Comparison of ENCODE assay signal across 27 cellular contexts in genomic region chr1:205257735-205258134, GRCh38. TPM values are rescaled to one million over a fixed set of nuclear protein-coding genes. Genes with fewer than 3 reads are reported as not detected.
DNase-seq lines count a peak whose midpoint lies in the region; ATAC-seq lines count a peak whose summit lies in the region.
"Had no signal": no experiment of that assay in that cellular context is flagged by ENCODE, and none has a peak within 500 bp of the region (broad histone marks: within the 10 kb centered on the region; RNA-seq: fewer than 3 reads in every experiment).

No MANE protein-coding gene starts in this region.

- no peak overlapping the region for H3K4me3 ChIP-seq in BLaER1 treated with 17β-estradiol and CSF1 and Interleukin-3, amounts not matched to agents 10 nM and 100 nM
- H3K4me3 ChIP-seq in adipocyte (ENCODE audit: low read length) (no peak overlapping the region), trophoblast cell (ENCODE audit: low read depth, low read length) (no peak overlapping the region)
- H3K4me3 ChIP-seq: HAP-1, heart left ventricle, Peyer's patch, upper lobe of left lung had no signal

- H3K18ac ChIP-seq in trophoblast cell (ENCODE audit: low read length): no peak overlapping the region

- no peak overlapping the region for H4K8ac ChIP-seq in trophoblast cell (ENCODE audit: low read depth, low read length)

- no peak overlapping the region for H2AK5ac ChIP-seq in trophoblast cell (ENCODE audit: low read length)

- no peak overlapping the region for H3K4ac ChIP-seq in trophoblast cell (ENCODE audit: low read depth, low read length)

- peaks cover 11% of the 10 kb centered on the region for H3K79me1 ChIP-seq in trophoblast cell (ENCODE audit: low read length)

- H2BK5ac ChIP-seq in trophoblast cell (ENCODE audit: low read depth, low read length, poor library complexity): no peak overlapping the region

- H3K9me3 ChIP-seq in BLaER1 treated with 17β-estradiol and CSF1 and Interleukin-3, amounts not matched to agents 10 nM and 100 nM (replicated peaks in 1 of 11): no peaks in the 10 kb centered on the region
- no peaks in the 10 kb centered on the region for H3K9me3 ChIP-seq in adipocyte (ENCODE audit: control insufficient read depth, low read length)
- no peaks in the 10 kb centered on the region for H3K9me3 ChIP-seq in trophoblast cell (ENCODE audit: insufficient read depth, low read depth, low read length)
- H3K9me3 ChIP-seq: BE2C, HAP-1, heart left ventricle, neutrophil, Peyer's patch, SK-N-SH, upper lobe of left lung had no signal

- no peaks in the 10 kb centered on the region for H3K79me2 ChIP-seq in trophoblast cell (ENCODE audit: control insufficient read depth, insufficient read depth, low read length, poor library complexity)

- ATAC-seq in stimulated activated naive CD8-positive, alpha-beta T cell treated with anti-CD3 and anti-CD28 coated beads, Interleukin-15, Interleukin-2, amounts not matched to agents 100 U/mL and 50 U/mL, for 24 hours: no peak
- ATAC-seq in GM21447 (IDR thresholded peaks at IDR 0.05; ENCODE audit: unreplicated experiment): no peak
- ATAC-seq: heart left ventricle, left ventricle myocardium superior had no signal

- no CpG with 5 or more reads among the region's 2 CpGs for WGBS in trophoblast cell (ENCODE audit: extremely low coverage, insufficient coverage, insufficient read length)

- DNase-seq in adipocyte (ENCODE audit: low read depth) (no peak), foreskin melanocyte (peak; percentile 44), trophoblast cell (no peak), cerebellar nuclear complex (lab: John Stamatoyannopoulos, UW) (no peak), NK-92 (lab: John Stamatoyannopoulos, UW; ENCODE audit: unreplicated experiment) (no peak)
- no peak for DNase-seq in stimulated activated naive CD8-positive, alpha-beta T cell treated with anti-CD3 and anti-CD28 coated beads, Interleukin-15, Interleukin-2, amounts not matched to agents 100 U/mL and 50 U/mL, for 24 hours
- DNase-seq: activated CD8-positive, alpha-beta memory T cell treated with anti-CD3 and anti-CD28 coated beads, Interleukin-2, amount 50 U/mL, for 48 hours; activated effector memory CD4-positive, alpha-beta T cell treated with Interleukin-2 at 50 U/mL for 16 hours; activated naive CD8-positive, alpha-beta T cell treated with anti-CD3 and anti-CD28 coated beads, Interleukin-2, amount 10 ng/mL, durations not matched to agents 7 days and 5 days; BE2C; brain microvascular endothelial cell; COR-L47; cortex of kidney; DND-41; left ventricle myocardium superior; NCI-H2081; Peyer's patch; retina; SK-N-SH; stimulated activated CD4-positive, alpha-beta T cell treated with anti-CD3 and anti-CD28 coated beads, Interleukin-4, amount 100 ng/mL, for 4 hours; stimulated activated naive CD8-positive, alpha-beta T cell treated with anti-CD3 and anti-CD28 coated beads, Interleukin-15, amount 100 ng/mL, for 72 hours; upper lobe of left lung had no signal

- peak overlapping the region; percentile 15 for H2BK12ac ChIP-seq in trophoblast cell (ENCODE audit: low read length)

- H4K91ac ChIP-seq in trophoblast cell (ENCODE audit: low read depth, low read length): peak overlapping the region; percentile 68

- no peaks in the 10 kb centered on the region for H3K36me3 ChIP-seq in BLaER1 treated with 17β-estradiol and CSF1 and Interleukin-3, amounts not matched to agents 10 nM and 100 nM
- H3K36me3 ChIP-seq in adipocyte (ENCODE audit: control insufficient read depth, insufficient read depth, low read length, severe bottlenecking) (no peaks in the 10 kb centered on the region), trophoblast cell (ENCODE audit: control insufficient read depth in 1 of 2, insufficient read depth in 2 of 2, low read length in 2 of 2) (no peaks in the 10 kb centered on the region)
- H3K36me3 ChIP-seq: BE2C, brain microvascular endothelial cell, HAP-1, heart left ventricle, neutrophil, Peyer's patch, upper lobe of left lung had no signal

- no peak overlapping the region for H3K23ac ChIP-seq in trophoblast cell (ENCODE audit: low read length)

- H3K4me2 ChIP-seq in BLaER1 treated with 17β-estradiol and CSF1 and Interleukin-3, amounts not matched to agents 10 nM and 100 nM: peak overlapping the region in 6 of 11 experiments; percentile 68 to 99 (median 78); a peak in 11 of 22 replicates
- H3K4me2 ChIP-seq in trophoblast cell (ENCODE audit: low read length): no peak overlapping the region

- H3K14ac ChIP-seq in trophoblast cell (ENCODE audit: low read length): no peak overlapping the region

- H3K27me3 ChIP-seq in BLaER1 treated with 17β-estradiol and CSF1 and Interleukin-3, amounts not matched to agents 10 nM and 100 nM: peaks cover 0 to 14% (median 0%) of the 10 kb centered on the region in 11 experiments; a peak in 10 of 22 replicates
- no peaks in the 10 kb centered on the region for H3K27me3 ChIP-seq in adipocyte (replicated peaks; ENCODE audit: control insufficient read depth, insufficient read depth, low read length)
- no peaks in the 10 kb centered on the region for H3K27me3 ChIP-seq in trophoblast cell (ENCODE audit: insufficient read depth, low read length)
- H3K27me3 ChIP-seq: BE2C, brain microvascular endothelial cell, heart left ventricle, Peyer's patch, upper lobe of left lung had no signal

- 0 out of 22 replicates have a peak overlapping the region, but pooled peaks of 1 of the 11 experiments have one; percentile 4 for H3K9ac ChIP-seq in BLaER1 treated with 17β-estradiol and CSF1 and Interleukin-3, amounts not matched to agents 10 nM and 100 nM
- H3K9ac ChIP-seq in adipocyte (ENCODE audit: low read length): peak overlapping the region; percentile 2
- H3K9ac ChIP-seq in trophoblast cell (ENCODE audit: low read length): no peak overlapping the region

- peak overlapping the region in 3 of 11 experiments; percentile 36 to 63 (median 62); a peak in 6 of 22 replicates for H3K27ac ChIP-seq in BLaER1 treated with 17β-estradiol and CSF1 and Interleukin-3, amounts not matched to agents 10 nM and 100 nM
- H3K27ac ChIP-seq in trophoblast cell (ENCODE audit: low read depth, low read length): no peak overlapping the region
- H3K27ac ChIP-seq: heart left ventricle, neutrophil, Peyer's patch had no signal

- no peak overlapping the region for H2BK120ac ChIP-seq in trophoblast cell (ENCODE audit: insufficient read depth, low read length, poor library complexity)

- H2AFZ ChIP-seq in trophoblast cell (ENCODE audit: insufficient read depth, low read length, poor library complexity): no peak overlapping the region

- H3K4me1 ChIP-seq in BLaER1 treated with 17β-estradiol and CSF1 and Interleukin-3, amounts not matched to agents 10 nM and 100 nM: peaks cover 20 to 59% (median 55%) of the 10 kb centered on the region in 10 experiments
- H3K4me1 ChIP-seq in adipocyte (ENCODE audit: control insufficient read depth, insufficient read depth, low read length) (peaks cover 26% of the 10 kb centered on the region), trophoblast cell (ENCODE audit: control insufficient read depth in 1 of 2, insufficient read depth in 2 of 2, low read length in 2 of 2) (peaks cover 16 to 24% of the 10 kb centered on the region in 2 experiments)
- H3K4me1 ChIP-seq: HAP-1 had no signal

- H4K20me1 ChIP-seq in BLaER1 treated with 17β-estradiol and CSF1 and Interleukin-3, amounts not matched to agents 10 nM and 100 nM: no peaks in the 10 kb centered on the region

- H4K12ac ChIP-seq in trophoblast cell (ENCODE audit: low read depth, low read length): no peak overlapping the region

RNA-seq across cellular contexts. Expression of gene TMCC2, which starts 30.0 kb away (rescaled TPM):
- 2.3 and 2.4 TPM in 2 replicates for polyA plus RNA-seq in trophoblast cell (2013)

RNA-seq across cellular contexts. Expression of gene DSTYK, which starts 46.2 kb away (rescaled TPM):
- polyA plus RNA-seq in trophoblast cell (2013): 4.3 TPM in 2 replicates
